ENCODE assay signal across 10 cellular contexts in genomic region chr3:71684752-71685151, GRCh38. TPM values are rescaled to one million over a fixed set of nuclear protein-coding genes. Genes with fewer than 3 reads are reported as not detected.
A peak's percentile ranks its signal among the peaks of the same experiment; 100 is the strongest.
DNase-seq lines count a peak whose midpoint lies in the region; ATAC-seq, FAIRE-seq and TF ChIP-seq lines count a peak whose summit lies in the region.
"Had no signal": no experiment of that assay in that cellular context is flagged by ENCODE, and none has a peak within 500 bp of the region (broad histone marks: within the 10 kb centered on the region; RNA-seq: fewer than 3 reads in every experiment).

No MANE protein-coding gene starts in this region.

- no peaks in the 10 kb centered on the region for H4K20me1 ChIP-seq in astrocyte (ENCODE audit: insufficient read depth, low read length)
- H4K20me1 ChIP-seq: BLaER1 had no signal

- no peak overlapping the region for H3K4me3 ChIP-seq in right atrium auricular region
- H3K4me3 ChIP-seq in astrocyte (ENCODE audit: insufficient read depth, low read depth, low read length), result peak overlapping the region; percentile 30
- H3K4me3 ChIP-seq in vagina, result no peak overlapping the region
- H3K4me3 ChIP-seq: BLaER1, SJCRH30 had no signal

- H3K27ac ChIP-seq in right atrium auricular region (no peak overlapping the region), astrocyte (ENCODE audit: low read depth, low read length) (no peak overlapping the region), vagina (peak overlapping the region; percentile 66)
- H3K27ac ChIP-seq: BLaER1, SJCRH30 had no signal

- ATAC-seq in Right ventricle myocardium superior (ENCODE audit: poor library complexity), result peak; percentile 22
- ATAC-seq in HG03159 (IDR thresholded peaks at IDR 0.05; ENCODE audit: unreplicated experiment), result no peak
- ATAC-seq in GM21825 (IDR thresholded peaks at IDR 0.05; ENCODE audit: unreplicated experiment), result no peak

- H3K4me1 Mint-ChIP-seq in astrocyte (ENCODE audit: low read depth, unreplicated experiment), result peaks cover 48% of the 10 kb centered on the region
- H3K4me1 Mint-ChIP-seq in activated T-helper 1 cell treated with anti-CD3 and anti-CD28 coated beads, Interleukin-12 subunit alpha, Interleukin-12 subunit beta, Interleukin-2, Interleukin-4 antibody, amounts not matched to agents 30 ng/mL and 10 ng/mL and 1 ng/mL, durations not matched to agents 14 hours and 24 hours and 36 hours (ENCODE audit: low read depth), result peaks cover 27% of the 10 kb centered on the region

- no peaks in the 10 kb centered on the region for H3K27me3 ChIP-seq in right atrium auricular region
- no peaks in the 10 kb centered on the region for H3K27me3 ChIP-seq in astrocyte (ENCODE audit: insufficient read depth, low read length)
- no peaks in the 10 kb centered on the region for H3K27me3 ChIP-seq in vagina
- H3K27me3 ChIP-seq: BLaER1, SJCRH30 had no signal

- no peaks in the 10 kb centered on the region for H3K9me3 ChIP-seq in right atrium auricular region
- H3K9me3 ChIP-seq in astrocyte (ENCODE audit: insufficient read depth, low read depth, low read length), result no peaks in the 10 kb centered on the region
- H3K9me3 ChIP-seq in vagina, result no peaks in the 10 kb centered on the region
- H3K9me3 ChIP-seq: BLaER1, SJCRH30 had no signal

- H2AFZ ChIP-seq in astrocyte (ENCODE audit: low read depth, low read length), result no peak overlapping the region

- intact Hi-C loops in Right ventricle myocardium superior (cut with DNase I), result no loop called here
- intact Hi-C loops in vagina (cut with DNase I), result no loop called here
- intact Hi-C loops in activated T-helper 1 cell treated with anti-CD3 and anti-CD28 coated beads, Interleukin-12 subunit alpha, Interleukin-12 subunit beta, Interleukin-2, Interleukin-4 antibody, amounts not matched to agents 30 ng/mL and 10 ng/mL and 1 ng/mL, durations not matched to agents 14 hours and 24 hours and 36 hours (cut with micrococcal nuclease), result loop anchor here (5.0 to 10.0 kb wide), 2 partner anchors 322 to 620 kb away; no protein-coding TSS in a partner anchor

- peak; percentile 60 for FAIRE-seq in astrocyte (lab: Jason Lieb, UNC)
- FAIRE-seq in islet of Langerhans (lab: Jason Lieb, UNC), result peak; percentile 51

- TF ChIP-seq CTCF in right atrium auricular region (IDR thresholded peaks at IDR 0.05) (no peak), astrocyte (IDR thresholded peaks at IDR 0.05; ENCODE audit: insufficient read depth, low read depth, low read length) (no peak), vagina (IDR thresholded peaks at IDR 0.05) (no peak)

- H3K27ac Mint-ChIP-seq in astrocyte (ENCODE audit: unreplicated experiment), result peak overlapping the region; percentile 76
- no peak overlapping the region for H3K27ac Mint-ChIP-seq in activated T-helper 1 cell treated with anti-CD3 and anti-CD28 coated beads, Interleukin-12 subunit alpha, Interleukin-12 subunit beta, Interleukin-2, Interleukin-4 antibody, amounts not matched to agents 30 ng/mL and 10 ng/mL and 1 ng/mL, durations not matched to agents 14 hours and 24 hours and 36 hours

- H3K79me2 ChIP-seq in astrocyte (ENCODE audit: insufficient read depth, low read length), result no peaks in the 10 kb centered on the region

- H3K36me3 Mint-ChIP-seq in astrocyte (ENCODE audit: low read depth, unreplicated experiment), result no peaks in the 10 kb centered on the region
- H3K36me3 Mint-ChIP-seq in activated T-helper 1 cell treated with anti-CD3 and anti-CD28 coated beads, Interleukin-12 subunit alpha, Interleukin-12 subunit beta, Interleukin-2, Interleukin-4 antibody, amounts not matched to agents 30 ng/mL and 10 ng/mL and 1 ng/mL, durations not matched to agents 14 hours and 24 hours and 36 hours (ENCODE audit: low read depth), result peaks cover 46% of the 10 kb centered on the region

- no peak overlapping the region for H3K9ac ChIP-seq in astrocyte (ENCODE audit: low read length)
- H3K9ac ChIP-seq: BLaER1 had no signal

- H3K4me3 Mint-ChIP-seq in astrocyte (ENCODE audit: unreplicated experiment), result no peak overlapping the region
- no peak overlapping the region for H3K4me3 Mint-ChIP-seq in activated T-helper 1 cell treated with anti-CD3 and anti-CD28 coated beads, Interleukin-12 subunit alpha, Interleukin-12 subunit beta, Interleukin-2, Interleukin-4 antibody, amounts not matched to agents 30 ng/mL and 10 ng/mL and 1 ng/mL, durations not matched to agents 14 hours and 24 hours and 36 hours

- no peaks in the 10 kb centered on the region for H3K9me3 Mint-ChIP-seq in astrocyte (ENCODE audit: unreplicated experiment)
- no peaks in the 10 kb centered on the region for H3K9me3 Mint-ChIP-seq in activated T-helper 1 cell treated with anti-CD3 and anti-CD28 coated beads, Interleukin-12 subunit alpha, Interleukin-12 subunit beta, Interleukin-2, Interleukin-4 antibody, amounts not matched to agents 30 ng/mL and 10 ng/mL and 1 ng/mL, durations not matched to agents 14 hours and 24 hours and 36 hours

- no peak for TF ChIP-seq POLR2A in vagina (IDR thresholded peaks at IDR 0.05)

- H3K4me1 ChIP-seq in right atrium auricular region (peaks cover 4 to 13% of the 10 kb centered on the region in 2 donors), astrocyte (ENCODE audit: insufficient read depth, low read length) (peaks cover 14% of the 10 kb centered on the region), vagina (peaks cover 30% of the 10 kb centered on the region)
- H3K4me1 ChIP-seq: SJCRH30 had no signal

- DNase-seq in Right ventricle myocardium superior (no peak), right atrium auricular region (ENCODE audit: low spot score) (no peak), astrocyte (ENCODE audit: low read depth) (peak; percentile 74), vagina (ENCODE audit: extremely low spot score in 2 of 2) (no peak)
- DNase-seq in activated T-helper 1 cell treated with anti-CD3 and anti-CD28 coated beads, Interleukin-12 subunit alpha, Interleukin-12 subunit beta, Interleukin-2, Interleukin-4 antibody, amounts not matched to agents 30 ng/mL and 10 ng/mL and 1 ng/mL, durations not matched to agents 14 hours and 24 hours and 36 hours (ENCODE audit: low spot score), result no peak
- DNase-seq: SJCRH30 had no signal

- H3K36me3 ChIP-seq in right atrium auricular region, result no peaks in the 10 kb centered on the region
- no peaks in the 10 kb centered on the region for H3K36me3 ChIP-seq in astrocyte (ENCODE audit: insufficient read depth, low read length)
- H3K36me3 ChIP-seq in vagina, result no peaks in the 10 kb centered on the region
- H3K36me3 ChIP-seq: BLaER1, SJCRH30 had no signal

- no peaks in the 10 kb centered on the region for H3K27me3 Mint-ChIP-seq in astrocyte (ENCODE audit: low read depth, unreplicated experiment)
- no peaks in the 10 kb centered on the region for H3K27me3 Mint-ChIP-seq in activated T-helper 1 cell treated with anti-CD3 and anti-CD28 coated beads, Interleukin-12 subunit alpha, Interleukin-12 subunit beta, Interleukin-2, Interleukin-4 antibody, amounts not matched to agents 30 ng/mL and 10 ng/mL and 1 ng/mL, durations not matched to agents 14 hours and 24 hours and 36 hours (ENCODE audit: insufficient read depth)

- peak overlapping the region; percentile 66 for H3K4me2 ChIP-seq in astrocyte (ENCODE audit: low read length)
- H3K4me2 ChIP-seq: BLaER1 had no signal

RNA-seq across cellular contexts. Expression of gene EIF4E3, which starts 40.5 kb away (rescaled TPM):
- total RNA-seq in Right ventricle myocardium superior (52.6 TPM), right atrium auricular region (10 to 100 TPM; 18.2 to 23.3 TPM), astrocyte (3.5 and 4.2 TPM in 2 replicates), vagina (25.3 TPM)
- total RNA-seq in activated T-helper 1 cell treated with anti-CD3 and anti-CD28 coated beads, Interleukin-12 subunit alpha, Interleukin-12 subunit beta, Interleukin-2, Interleukin-4 antibody, amounts not matched to agents 30 ng/mL and 10 ng/mL and 1 ng/mL, durations not matched to agents 14 hours and 24 hours and 36 hours, result 20.6 and 21.8 TPM in 2 replicates
